Comparison of ENCODE assay signal across 35 cellular contexts in genomic region chr6:160273196-160273595, GRCh38. TPM values are rescaled to one million over a fixed set of nuclear protein-coding genes. Genes with fewer than 3 reads are reported as not detected.
"Had no signal": no experiment of that assay in that cellular context is flagged by ENCODE, and none has a peak within 500 bp of the region (broad histone marks: within the 10 kb centered on the region; RNA-seq: fewer than 3 reads in every experiment).

No MANE protein-coding gene starts in this region.

- H3K36me3 ChIP-seq: brain microvascular endothelial cell, esophagus muscularis mucosa, pancreas, prostate gland, sigmoid colon, stomach, suprapubic skin, tibial artery had no signal

- H3K9me3 ChIP-seq: esophagus muscularis mucosa, pancreas, prostate gland, sigmoid colon, stomach, suprapubic skin, tibial artery had no signal

- DNase-seq: activated CD4-positive, alpha-beta T cell treated with anti-CD3 and anti-CD28 coated beads, Interleukin-2, amount 10 ng/mL, durations not matched to agents 7 days and 5 days; activated CD4-positive, CD25-positive, alpha-beta regulatory T cell treated with anti-CD3 and anti-CD28 coated beads, Interleukin-2, amount 50 U/mL, for 72 hours; activated CD8-positive, alpha-beta T cell treated with anti-CD3 and anti-CD28 coated beads for 36 hours; activated effector memory CD4-positive, alpha-beta T cell treated with Interleukin-2 at 50 U/mL for 16 hours; activated naive CD4-positive, alpha-beta T cell treated with anti-CD3 and anti-CD28 coated beads for 36 hours; activated naive CD8-positive, alpha-beta T cell treated with anti-CD3 and anti-CD28 coated beads, Interleukin-2, amount 10 ng/mL, durations not matched to agents 7 days and 5 days; activated T-cell treated with anti-CD3 and anti-CD28 coated beads, Interleukin-2, amount 50 U/mL, for 48 hours; amniotic stem cell; brain microvascular endothelial cell; caudate nucleus; cortex of kidney; foreskin keratinocyte; islet precursor cell; left cardiac atrium; naive thymus-derived CD4-positive, alpha-beta T cell; nucleus accumbens; pancreas; sigmoid colon; stimulated activated CD4-positive, alpha-beta T cell treated with anti-CD3 and anti-CD28 coated beads, Interleukin-1b, Interleukin-23, amount 100 ng/mL, for 48 hours; stimulated activated CD4-positive, alpha-beta T cell treated with anti-CD3 and anti-CD28 coated beads, Interleukin-4, amount 100 ng/mL, for 4 hours; stimulated activated CD8-positive, alpha-beta memory T cell treated with anti-CD3 and anti-CD28 coated beads, Interleukin-4, amount 100 ng/mL, for 48 hours; stimulated activated naive B cell treated with anti-CD40 and anti-IgM and Interleukin-4, amounts not matched to agents 10 μg/mL and 1 μg/mL and 100 μg/mL, for 72 hours; stomach; T-helper 2 cell; tibial artery had no signal

- H3K4me3 Mint-ChIP-seq: activated CD4-positive, alpha-beta T cell treated with anti-CD3 and anti-CD28 coated beads, Interleukin-2, amount 10 ng/mL, durations not matched to agents 7 days and 5 days; activated CD8-positive, alpha-beta T cell treated with anti-CD3 and anti-CD28 coated beads for 36 hours; activated naive CD4-positive, alpha-beta T cell treated with anti-CD3 and anti-CD28 coated beads for 36 hours; activated naive CD8-positive, alpha-beta T cell treated with anti-CD3 and anti-CD28 coated beads, Interleukin-2, amount 10 ng/mL, durations not matched to agents 7 days and 5 days; mesothelial cell of epicardium; naive thymus-derived CD4-positive, alpha-beta T cell; neural crest cell; stimulated activated naive B cell treated with anti-CD40 and anti-IgM and Interleukin-4, amounts not matched to agents 10 μg/mL and 1 μg/mL and 100 μg/mL, for 72 hours had no signal

- H3K27ac ChIP-seq: brain microvascular endothelial cell, esophagus muscularis mucosa, foreskin keratinocyte, pancreas, prostate gland, sigmoid colon, stomach, suprapubic skin, tibial artery had no signal

- FAIRE-seq: astrocyte, pancreas had no signal

- H3K4me2 ChIP-seq: smooth muscle cell had no signal

- H3K27me3 ChIP-seq: brain microvascular endothelial cell, esophagus muscularis mucosa, foreskin keratinocyte, pancreas, sigmoid colon, stomach, suprapubic skin, tibial artery had no signal

- H3K4me1 Mint-ChIP-seq: activated CD4-positive, alpha-beta T cell treated with anti-CD3 and anti-CD28 coated beads, Interleukin-2, amount 10 ng/mL, durations not matched to agents 7 days and 5 days; activated naive CD8-positive, alpha-beta T cell treated with anti-CD3 and anti-CD28 coated beads, Interleukin-2, amount 10 ng/mL, durations not matched to agents 7 days and 5 days; mesothelial cell of epicardium; naive thymus-derived CD4-positive, alpha-beta T cell; neural crest cell; stimulated activated naive B cell treated with anti-CD40 and anti-IgM and Interleukin-4, amounts not matched to agents 10 μg/mL and 1 μg/mL and 100 μg/mL, for 72 hours had no signal

- ATAC-seq: activated CD8-positive, alpha-beta T cell treated with anti-CD3 and anti-CD28 coated beads for 36 hours; foreskin keratinocyte; left cardiac atrium; naive thymus-derived CD4-positive, alpha-beta T cell; pancreas; stimulated activated naive B cell treated with anti-CD40 and anti-IgM and Interleukin-4, amounts not matched to agents 10 μg/mL and 1 μg/mL and 100 μg/mL, for 72 hours had no signal

- H3K27me3 Mint-ChIP-seq: activated CD4-positive, alpha-beta T cell treated with anti-CD3 and anti-CD28 coated beads, Interleukin-2, amount 10 ng/mL, durations not matched to agents 7 days and 5 days; stimulated activated naive B cell treated with anti-CD40 and anti-IgM and Interleukin-4, amounts not matched to agents 10 μg/mL and 1 μg/mL and 100 μg/mL, for 72 hours had no signal

- H3K36me3 Mint-ChIP-seq: activated naive CD8-positive, alpha-beta T cell treated with anti-CD3 and anti-CD28 coated beads, Interleukin-2, amount 10 ng/mL, durations not matched to agents 7 days and 5 days; mesothelial cell of epicardium; naive thymus-derived CD4-positive, alpha-beta T cell; stimulated activated naive B cell treated with anti-CD40 and anti-IgM and Interleukin-4, amounts not matched to agents 10 μg/mL and 1 μg/mL and 100 μg/mL, for 72 hours had no signal

- H3K4me3 ChIP-seq: esophagus muscularis mucosa, pancreas, prostate gland, sigmoid colon, smooth muscle cell, stomach, suprapubic skin, tibial artery had no signal

- H3K4me1 ChIP-seq: foreskin keratinocyte, pancreas, prostate gland, sigmoid colon, stomach, suprapubic skin had no signal

- H3K27ac Mint-ChIP-seq: activated CD4-positive, alpha-beta T cell treated with anti-CD3 and anti-CD28 coated beads, Interleukin-2, amount 10 ng/mL, durations not matched to agents 7 days and 5 days; activated CD8-positive, alpha-beta T cell treated with anti-CD3 and anti-CD28 coated beads for 36 hours; activated naive CD4-positive, alpha-beta T cell treated with anti-CD3 and anti-CD28 coated beads for 36 hours; activated naive CD8-positive, alpha-beta T cell treated with anti-CD3 and anti-CD28 coated beads, Interleukin-2, amount 10 ng/mL, durations not matched to agents 7 days and 5 days; mesothelial cell of epicardium; naive thymus-derived CD4-positive, alpha-beta T cell; stimulated activated naive B cell treated with anti-CD40 and anti-IgM and Interleukin-4, amounts not matched to agents 10 μg/mL and 1 μg/mL and 100 μg/mL, for 72 hours had no signal

- H3K9me3 Mint-ChIP-seq: activated CD4-positive, alpha-beta T cell treated with anti-CD3 and anti-CD28 coated beads, Interleukin-2, amount 10 ng/mL, durations not matched to agents 7 days and 5 days; activated CD8-positive, alpha-beta T cell treated with anti-CD3 and anti-CD28 coated beads for 36 hours; activated naive CD4-positive, alpha-beta T cell treated with anti-CD3 and anti-CD28 coated beads for 36 hours; activated naive CD8-positive, alpha-beta T cell treated with anti-CD3 and anti-CD28 coated beads, Interleukin-2, amount 10 ng/mL, durations not matched to agents 7 days and 5 days; mesothelial cell of epicardium; naive thymus-derived CD4-positive, alpha-beta T cell; neural crest cell; stimulated activated naive B cell treated with anti-CD40 and anti-IgM and Interleukin-4, amounts not matched to agents 10 μg/mL and 1 μg/mL and 100 μg/mL, for 72 hours had no signal

RNA-seq across cellular contexts. Expression of gene SLC22A2, which starts 14.6 kb away (rescaled TPM):
- total RNA-seq: activated CD4-positive, alpha-beta T cell treated with anti-CD3 and anti-CD28 coated beads, Interleukin-2, amount 10 ng/mL, durations not matched to agents 7 days and 5 days; activated CD8-positive, alpha-beta T cell treated with anti-CD3 and anti-CD28 coated beads for 36 hours; activated naive CD4-positive, alpha-beta T cell treated with anti-CD3 and anti-CD28 coated beads for 36 hours; activated naive CD8-positive, alpha-beta T cell treated with anti-CD3 and anti-CD28 coated beads, Interleukin-2, amount 10 ng/mL, durations not matched to agents 7 days and 5 days; astrocyte; chondrocyte; foreskin keratinocyte; left cardiac atrium; liver; naive thymus-derived CD4-positive, alpha-beta T cell; neural crest cell; pancreas; prostate gland; stomach; suprapubic skin; ureter had no signal
